Comparison of ENCODE assay signal across 21 cellular contexts in genomic region chr5:95803271-95804148, GRCh38. TPM values are rescaled to one million over a fixed set of nuclear protein-coding genes. Genes with fewer than 3 reads are reported as not detected.
DNase-seq lines count a peak whose midpoint lies in the region; ATAC-seq, FAIRE-seq and TF ChIP-seq lines count a peak whose summit lies in the region.
"Had no signal": no experiment of that assay in that cellular context is flagged by ENCODE, and none has a peak within 500 bp of the region (broad histone marks: within the 10 kb centered on the region; RNA-seq: fewer than 3 reads in every experiment).

No MANE protein-coding gene starts in this region.

- WGBS in pancreas, 2 donors, result 34 to 40% methylated on average over 6 of the region's 6 CpGs
- 84% methylated on average over 6 of the region's 6 CpGs for WGBS in suprapubic skin

- no peak for FAIRE-seq in pancreas (lab: Jason Lieb, UNC)
- FAIRE-seq: urothelium cell line had no signal

- no peak for TF ChIP-seq CTCF in Caco-2 (IDR thresholded peaks at IDR 0.05; ENCODE audit: insufficient read depth in 1 of 2, low read depth in 1 of 2, low read length in 1 of 2, severe bottlenecking in 1 of 2, unreplicated experiment in 1 of 2)
- TF ChIP-seq CTCF in pancreas (IDR thresholded peaks at IDR 0.05), result no peak
- no peak for TF ChIP-seq CTCF in suprapubic skin (IDR thresholded peaks at IDR 0.05)
- TF ChIP-seq CTCF in foreskin keratinocyte (conservative IDR thresholded peaks at IDR 0.05), result no peak

- DNase-seq in Caco-2 (peak; percentile 72 to 86), islet precursor cell (peak; percentile 47), pancreas (no peak), activated gamma-delta T cell (lab: John Stamatoyannopoulos, UW) (no peak), suprapubic skin (ENCODE audit: low spot score in 2 of 2) (no peak), foreskin keratinocyte (no peak)
- DNase-seq: activated CD4-positive, CD25-positive, alpha-beta regulatory T cell; activated CD8-positive, alpha-beta memory T cell treated with anti-CD3 and anti-CD28 coated beads for 24 hours; CD4-positive, alpha-beta T cell; central memory CD4-positive, alpha-beta T cell; mesendoderm; NCI-H1417; NCI-H345; occipital lobe; SHP77; stimulated activated naive CD4-positive, alpha-beta T cell; T-helper 2 cell had no signal

- H3K9ac ChIP-seq in duodenal mucosa (ENCODE audit: low read depth in 1 of 2, low read length in 2 of 2), result no peak overlapping the region

- H3K36me3 ChIP-seq in Caco-2 (ENCODE audit: control insufficient read depth, insufficient read depth, low read length), result no peaks in the 10 kb centered on the region
- H3K36me3 ChIP-seq in duodenal mucosa (ENCODE audit: control insufficient read depth in 1 of 2, insufficient read depth in 2 of 2, low read length in 2 of 2), result no peaks in the 10 kb centered on the region
- no peaks in the 10 kb centered on the region for H3K36me3 ChIP-seq in pancreas
- no peaks in the 10 kb centered on the region for H3K36me3 ChIP-seq in suprapubic skin

- H3K27me3 ChIP-seq in Caco-2 (replicated peaks; ENCODE audit: control insufficient read depth, insufficient read depth, low read length), result no peaks in the 10 kb centered on the region
- no peaks in the 10 kb centered on the region for H3K27me3 ChIP-seq in duodenal mucosa (ENCODE audit: control insufficient read depth in 1 of 2, insufficient read depth in 2 of 2, low read length in 2 of 2)
- no peaks in the 10 kb centered on the region for H3K27me3 ChIP-seq in pancreas
- H3K27me3 ChIP-seq in suprapubic skin, result no peaks in the 10 kb centered on the region
- peaks cover 7% of the 10 kb centered on the region for H3K27me3 ChIP-seq in foreskin keratinocyte

- POLR2A ChIA-PET in Caco-2 (lab: Charles Lee), result interaction anchor here (0.6 kb wide), 1 partner anchor 52 kb away, joined by 3 read pairs; no protein-coding TSS in a partner anchor

- peaks cover 20% of the 10 kb centered on the region for H3K4me1 Mint-ChIP-seq in Caco-2 (ENCODE audit: low read depth, unreplicated experiment)

- intact Hi-C loops in Caco-2 (cut with micrococcal nuclease; ENCODE audit: unreplicated experiment) (loop anchor here (1.0 to 2.0 kb wide), 4 partner anchors 8 to 31 kb away; partner anchors contain the start of gene GLRX), pancreas (cut with DNase I) (no loop called here)

- H3K27ac ChIP-seq in duodenal mucosa (ENCODE audit: low read depth, low read length) (peak overlapping the region; percentile 40), pancreas (peak overlapping the region in 3 of 4 donors; percentile 13 to 38 (median 19)), suprapubic skin (no peak overlapping the region), foreskin keratinocyte (no peak overlapping the region)

- H3K4me3 ChIP-seq in Caco-2 (ENCODE audit: low read depth, low read length) (no peak overlapping the region), duodenal mucosa (ENCODE audit: low read depth in 1 of 2, low read length in 2 of 2) (peak overlapping the region in 1 of 2 donors; percentile 7), pancreas (no peak overlapping the region), suprapubic skin (no peak overlapping the region)
- H3K4me3 ChIP-seq: GM23338 had no signal

- no TSS peak for BruUV-seq in Caco-2 (replicated peaks; lab: Mats Ljungman, UMichigan)

- peak; percentile 35 to 81 (median 70) for ATAC-seq in pancreas
- ATAC-seq in HG02763 (IDR thresholded peaks at IDR 0.05; ENCODE audit: unreplicated experiment), result no peak
- no peak for ATAC-seq in foreskin keratinocyte
- ATAC-seq: GM23338 had no signal

- H3K27me3 Mint-ChIP-seq in Caco-2 (ENCODE audit: insufficient read depth, unreplicated experiment), result no peaks in the 10 kb centered on the region
- H3K27me3 Mint-ChIP-seq: CD4-positive, alpha-beta T cell had no signal

- CTCF ChIA-PET in Caco-2 (lab: Charles Lee), result interaction anchor here (0.6 to 1.1 kb wide), 2 partner anchors 22 kb away, joined by 4 to 6 read pairs; no protein-coding TSS in a partner anchor

- H3K4me1 ChIP-seq in Caco-2, result peaks cover 33% of the 10 kb centered on the region
- peaks cover 39 to 61% of the 10 kb centered on the region in 2 donors for H3K4me1 ChIP-seq in duodenal mucosa (ENCODE audit: control insufficient read depth in 1 of 2, insufficient read depth in 2 of 2, low read length in 2 of 2)
- H3K4me1 ChIP-seq in pancreas, result peaks cover 10 to 22% (median 19%) of the 10 kb centered on the region in 3 donors
- H3K4me1 ChIP-seq in suprapubic skin, result peaks cover 8% of the 10 kb centered on the region
- H3K4me1 ChIP-seq in foreskin keratinocyte, result no peaks in the 10 kb centered on the region

- H3K9me3 ChIP-seq in Caco-2 (no peaks in the 10 kb centered on the region), duodenal mucosa (ENCODE audit: control insufficient read depth in 1 of 2, low read length in 2 of 2) (no peaks in the 10 kb centered on the region), pancreas (no peaks in the 10 kb centered on the region), suprapubic skin (no peaks in the 10 kb centered on the region)

- peak overlapping the region; percentile 42 for H3K27ac Mint-ChIP-seq in Caco-2 (ENCODE audit: unreplicated experiment)
- H3K27ac Mint-ChIP-seq: CD4-positive, alpha-beta T cell; GM23338 had no signal

- H3K9me3 Mint-ChIP-seq in Caco-2 (ENCODE audit: unreplicated experiment), result no peaks in the 10 kb centered on the region
- H3K9me3 Mint-ChIP-seq: CD4-positive, alpha-beta T cell had no signal

- TF ChIP-seq EP300 in suprapubic skin (IDR thresholded peaks at IDR 0.05), result no peak

- TF ChIP-seq POLR2A in suprapubic skin (IDR thresholded peaks at IDR 0.05), result no peak

- H3K36me3 Mint-ChIP-seq in Caco-2 (ENCODE audit: insufficient read depth, unreplicated experiment), result no peaks in the 10 kb centered on the region

- H3K4me3 Mint-ChIP-seq in Caco-2 (ENCODE audit: unreplicated experiment), result peak overlapping the region; percentile 18
- H3K4me3 Mint-ChIP-seq: CD4-positive, alpha-beta T cell; GM23338 had no signal

RNA-seq across cellular contexts. Expression of gene GLRX, which starts 19.0 kb away (rescaled TPM):
- total RNA-seq in Caco-2 (2022) (17.9 and 26.4 TPM in 2 replicates), pancreas (10 to 100 TPM in 1 of 6 donors, 1 to 10 TPM in 5; 1.7 to 11.2 (median 4.4) TPM), suprapubic skin (100 to 1,000 TPM in 2 of 4 donors, 10 to 100 TPM in 2; 30.9 to 151 (median 80.0) TPM), foreskin keratinocyte (1.8 and 4.2 TPM in 2 replicates)
- polyA plus RNA-seq in pancreas (10 to 100 TPM; 15.7 to 20.9 TPM), foreskin keratinocyte (3.6 and 6.4 TPM in 2 replicates)

Comparison
In these comparisons a context has a peak if more than half of its experiments do, and no peak if none do; other contexts are left out.
1. DNase-seq: peak in Caco-2 (2 of 2) and islet precursor cell (single experiment); none in pancreas (0 of 6), activated gamma-delta T cell (single experiment), suprapubic skin (0 of 2) and foreskin keratinocyte (0 of 2).
2. H3K27ac ChIP-seq: peak in duodenal mucosa (single experiment) and pancreas (3 of 4); none in suprapubic skin (single experiment) and foreskin keratinocyte (single experiment).
3. ATAC-seq: peak in pancreas (4 of 4); none in HG02763 (single experiment) and foreskin keratinocyte (single experiment).